ENCODE assay signal across 8 cellular contexts in the genomic region with DNA sequence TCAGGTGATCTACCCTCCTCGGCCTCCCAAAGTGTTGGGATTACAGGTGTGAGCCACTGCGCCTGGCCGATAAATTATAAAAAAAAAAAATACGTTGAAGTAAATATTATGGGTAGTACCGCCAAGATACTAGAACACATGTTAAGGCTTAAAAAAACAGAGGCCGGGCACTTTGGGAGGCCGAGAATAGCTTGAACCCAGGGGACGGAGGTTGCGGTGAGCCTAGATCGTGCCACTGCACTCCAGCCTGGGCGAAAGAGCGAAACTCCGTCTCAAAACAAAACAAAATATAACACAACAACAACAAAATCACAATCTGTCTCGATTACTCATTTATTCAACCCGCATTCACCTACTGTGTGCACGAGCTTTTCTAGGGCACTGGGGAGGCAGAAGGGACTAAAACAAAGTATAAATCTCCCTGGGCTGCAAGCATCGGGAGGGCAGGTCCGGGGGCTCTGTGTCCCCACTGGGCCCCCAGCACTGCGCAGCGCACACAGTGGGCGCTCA. TPM values are rescaled to one million over a fixed set of nuclear protein-coding genes. Genes with fewer than 3 reads are reported as not detected.
DNase-seq lines count a peak whose midpoint lies in the region; ATAC-seq and TF ChIP-seq lines count a peak whose summit lies in the region.

No MANE protein-coding gene starts in this region.

- WGBS in IMR-90 (ENCODE audit: extremely low coverage in 2 of 2, insufficient read length in 1 of 2), 2 experiments: 37% methylated on average over 12 of the region's 21 CpGs; no CpG with 5 or more reads in 1 of the 2 experiments

- H4K91ac ChIP-seq in IMR-90 (ENCODE audit: insufficient read depth, low read depth, low read length): peak overlapping the region; percentile 91; the same call in 1 of the 2 replicates

- H4K5ac ChIP-seq in IMR-90 (ENCODE audit: low read depth, low read length): no peak overlapping the region

- H3K9me3 ChIP-seq in IMR-90 (ENCODE audit: control insufficient read depth, insufficient read depth, low read length) (no peaks in the 10 kb centered on the region), muscle layer of duodenum (ENCODE audit: control insufficient read depth in 1 of 2, low read length in 2 of 2) (no peaks in the 10 kb centered on the region)

- peaks cover 7% of the 10 kb centered on the region for H3K36me3 ChIP-seq in IMR-90 (ENCODE audit: control insufficient read depth, insufficient read depth, low read length)
- H3K36me3 ChIP-seq in muscle layer of duodenum (ENCODE audit: control insufficient read depth in 1 of 2, insufficient read depth in 2 of 2, low read length in 2 of 2): no peaks in the 10 kb centered on the region

- no peak overlapping the region; the same call in 2 of the 3 replicates for H2BK15ac ChIP-seq in IMR-90 (ENCODE audit: low read depth, low read length)

- intact Hi-C loops in IMR-90 (cut with micrococcal nuclease): loop anchor here (1.0 to 2.0 kb wide), 4 partner anchors 55 to 92 kb away; partner anchors contain the start of gene NAPA

- H3K4ac ChIP-seq in IMR-90 (ENCODE audit: low read depth, low read length): peak overlapping the region; percentile 79

- H2BK20ac ChIP-seq in IMR-90 (ENCODE audit: low read depth, low read length): no peak overlapping the region

- TF ChIP-seq RAD21 in IMR-90 (IDR thresholded peaks at IDR 0.05; ENCODE audit: low read length): no peak

- peaks cover 20 to 42% of the 10 kb centered on the region in 2 experiments for H3K79me1 ChIP-seq in IMR-90 (ENCODE audit: low read depth in 1 of 2, low read length in 2 of 2)

- peak overlapping the region; percentile 100 for H2AK9ac ChIP-seq in IMR-90 (replicated peaks; ENCODE audit: low read depth, low read length, poor library complexity)

- peak overlapping the region; percentile 95 for H2AFZ ChIP-seq in IMR-90 (replicated peaks; ENCODE audit: low read length, poor library complexity)

- H3K9me1 ChIP-seq in IMR-90 (ENCODE audit: insufficient read depth, low read length): peaks cover 5% of the 10 kb centered on the region

- H3K4me3 Mint-ChIP-seq in chondrocyte (ENCODE audit: unreplicated experiment): peak overlapping the region; percentile 73

- peak overlapping the region; percentile 83 for H3K56ac ChIP-seq in IMR-90 (ENCODE audit: extremely low read depth, insufficient read depth, low read length)

- peaks cover 8% of the 10 kb centered on the region for H3K4me1 ChIP-seq in IMR-90 (ENCODE audit: control insufficient read depth, insufficient read depth, low read length)
- peaks cover 0 to 23% of the 10 kb centered on the region in 2 donors for H3K4me1 ChIP-seq in muscle layer of duodenum (ENCODE audit: control insufficient read depth in 1 of 2, insufficient read depth in 2 of 2, low read length in 2 of 2)

- TF ChIP-seq CTCF in 22Rv1 (IDR thresholded peaks at IDR 0.05) (no peak), IMR-90 (conservative IDR thresholded peaks at IDR 0.05; ENCODE audit: low read depth, low read length) (no peak), chondrocyte (IDR thresholded peaks at IDR 0.05) (no peak), GM13977 (IDR thresholded peaks at IDR 0.05; ENCODE audit: extremely low read depth, insufficient read depth, missing control alignments) (no peak)

- in situ Hi-C loops in IMR-90 (cut with MboI; ENCODE audit: low sequenced_read_pairs): no loop called here
- in situ Hi-C loops in GM13977 (cut with MboI; ENCODE audit: low pct_unique_long_range_greater_than_20kb, low sequenced_read_pairs, unreplicated experiment): no loop called here

- H3K27ac Mint-ChIP-seq in chondrocyte (ENCODE audit: unreplicated experiment): peak overlapping the region; percentile 37

- H3K23ac ChIP-seq in IMR-90 (ENCODE audit: low read depth, low read length): peak overlapping the region; percentile 98

- peak overlapping the region; percentile 71 for H3K4me2 ChIP-seq in IMR-90 (ENCODE audit: low read depth, low read length)

- DNase-seq in IMR-90 (no peak), chondrocyte (ENCODE audit: low spot score) (no peak), GM13977 (ENCODE audit: low spot score) (no peak), amygdala (lab: John Stamatoyannopoulos, UW) (no peak)

- H3K27me3 ChIP-seq in IMR-90 (ENCODE audit: control insufficient read depth, insufficient read depth, low read length) (no peaks in the 10 kb centered on the region), muscle layer of duodenum (ENCODE audit: low read depth, low read length) (no peaks in the 10 kb centered on the region)

- H4K8ac ChIP-seq in IMR-90 (ENCODE audit: low read depth in 2 of 2, low read length in 2 of 2): peak overlapping the region; percentile 60 to 91; a peak in 3 of 4 replicates

- no peaks in the 10 kb centered on the region for H3K27me3 Mint-ChIP-seq in chondrocyte (ENCODE audit: low read depth)

- dilution Hi-C loops in IMR-90 (cut with HindIII; ENCODE audit: low sequenced_read_pairs, unreplicated experiment): no loop called here

- H3K36me3 Mint-ChIP-seq in chondrocyte (ENCODE audit: low read depth): no peaks in the 10 kb centered on the region

- H4K20me1 ChIP-seq in IMR-90 (ENCODE audit: insufficient read depth, low read length): peaks cover 28% of the 10 kb centered on the region

- peaks cover 21% of the 10 kb centered on the region for H3K4me1 Mint-ChIP-seq in chondrocyte (ENCODE audit: low read depth)

- no peaks in the 10 kb centered on the region for H3K9me3 Mint-ChIP-seq in chondrocyte (ENCODE audit: low read depth)

- H2BK120ac ChIP-seq in IMR-90 (ENCODE audit: low read depth, low read length): peak overlapping the region; percentile 74

- H3K4me3 ChIP-seq in IMR-90 (ENCODE audit: insufficient read depth, low read depth, low read length): peak overlapping the region; percentile 95
- H3K4me3 ChIP-seq in muscle layer of duodenum (ENCODE audit: low read depth in 1 of 2, low read length in 2 of 2): peak overlapping the region; percentile 69 to 79

- peak overlapping the region; percentile 98 for H3K9ac ChIP-seq in IMR-90 (ENCODE audit: low read depth, low read length)

- H3K27ac ChIP-seq in 22Rv1 (peak overlapping the region; percentile 91), IMR-90 (ENCODE audit: insufficient read depth, low read length) (peak overlapping the region; percentile 98), muscle layer of duodenum (ENCODE audit: low read length) (peak overlapping the region; percentile 75)

- H2AK5ac ChIP-seq in IMR-90 (ENCODE audit: low read depth, low read length): peak overlapping the region; percentile 74

- TF ChIP-seq POLR2A in IMR-90 (IDR thresholded peaks at IDR 0.05; ENCODE audit: low read depth, low read length): no peak

- POLR2A ChIA-PET in IMR-90 (lab: Charles Lee; ENCODE audit: unreplicated experiment): no interaction called here

- peak overlapping the region; percentile 99 for H3K14ac ChIP-seq in IMR-90 (replicated peaks; ENCODE audit: low read depth, low read length)

- CTCF ChIA-PET in IMR-90 (lab: Yijun Ruan, JAX): interaction anchor here (0.8 kb wide), 1 partner anchor 92 kb away, joined by 8 read pairs; no protein-coding TSS in a partner anchor

- no peak for ATAC-seq in IMR-90 (ENCODE audit: low read depth)
- no peak for ATAC-seq in HG03520 (IDR thresholded peaks at IDR 0.05; ENCODE audit: unreplicated experiment)
- ATAC-seq in HG03095 (IDR thresholded peaks at IDR 0.05; ENCODE audit: unreplicated experiment): no peak

- H3K18ac ChIP-seq in IMR-90 (ENCODE audit: low read depth, low read length): 0 out of 2 replicates have a peak overlapping the region, but pooled peaks have one; percentile 11

- peak overlapping the region; percentile 96 for H2BK5ac ChIP-seq in IMR-90 (ENCODE audit: low read depth, low read length, poor library complexity, severe bottlenecking)

- no TSS peak for BruUV-seq in IMR-90 (replicated peaks; lab: Mats Ljungman, UMichigan)

TF ChIP-seq in IMR-90, 13 proteins besides CTCF, POLR2A, EP300 and RAD21:
- TF ChIP-seq CEBPB (IDR thresholded peaks at IDR 0.05; ENCODE audit: low read depth, low read length) (no peak), MXI1 (IDR thresholded peaks at IDR 0.05; ENCODE audit: borderline replicate concordance, low read depth, low read length) (no peak), USF2 (IDR thresholded peaks at IDR 0.05; ENCODE audit: low read depth, low read length) (no peak), SMC3 (IDR thresholded peaks at IDR 0.05; ENCODE audit: low read depth, low read length) (no peak), MAFK (IDR thresholded peaks at IDR 0.05; ENCODE audit: low read depth, low read length) (no peak), MAZ (IDR thresholded peaks at IDR 0.05; ENCODE audit: borderline replicate concordance, low read depth, low read length) (no peak), CHD1 (IDR thresholded peaks at IDR 0.05; ENCODE audit: low read depth, low read length) (no peak), RFX5 (IDR thresholded peaks at IDR 0.05; ENCODE audit: low read depth, low read length) (no peak)

RNA-seq across cellular contexts. Expression of gene BICRA, which starts 1.3 kb away (rescaled TPM):
- total RNA-seq in IMR-90 (2012; rRNA removed): 1.8 and 3.1 TPM in 2 replicates
- polyA plus RNA-seq in IMR-90 (2012; rRNA removed): 3.5 and 3.9 TPM in 2 replicates
- 3.0 and 4.1 TPM in 2 replicates for polyA plus RNA-seq in IMR-90 (2012; cell fraction: cytosol; rRNA removed)
- 13.2 and 25.5 TPM in 2 replicates for polyA plus RNA-seq in IMR-90 (2012; cell fraction: nucleus; rRNA removed; ENCODE audit: low replicate concordance)
- 13.2 to 14.4 TPM (median 13.4 TPM) in 3 replicates for total RNA-seq in chondrocyte

RNA-seq across cellular contexts. Expression of gene ZNF541, which starts 34.7 kb away (rescaled TPM):
- total RNA-seq in IMR-90 (2012; rRNA removed) (not detected in 2 replicates), chondrocyte (not detected in 3 replicates)
- not detected in 2 replicates for polyA plus RNA-seq in IMR-90 (2012; rRNA removed)
- polyA plus RNA-seq in IMR-90 (2012; cell fraction: cytosol; rRNA removed): 0.01 TPM in 1 of 2 replicates, not detected in the other
- polyA plus RNA-seq in IMR-90 (2012; cell fraction: nucleus; rRNA removed; ENCODE audit: low replicate concordance): 0.08 and 0.16 TPM in 2 replicates
